ENCODE assay signal across 8 cellular contexts in the genomic region with DNA sequence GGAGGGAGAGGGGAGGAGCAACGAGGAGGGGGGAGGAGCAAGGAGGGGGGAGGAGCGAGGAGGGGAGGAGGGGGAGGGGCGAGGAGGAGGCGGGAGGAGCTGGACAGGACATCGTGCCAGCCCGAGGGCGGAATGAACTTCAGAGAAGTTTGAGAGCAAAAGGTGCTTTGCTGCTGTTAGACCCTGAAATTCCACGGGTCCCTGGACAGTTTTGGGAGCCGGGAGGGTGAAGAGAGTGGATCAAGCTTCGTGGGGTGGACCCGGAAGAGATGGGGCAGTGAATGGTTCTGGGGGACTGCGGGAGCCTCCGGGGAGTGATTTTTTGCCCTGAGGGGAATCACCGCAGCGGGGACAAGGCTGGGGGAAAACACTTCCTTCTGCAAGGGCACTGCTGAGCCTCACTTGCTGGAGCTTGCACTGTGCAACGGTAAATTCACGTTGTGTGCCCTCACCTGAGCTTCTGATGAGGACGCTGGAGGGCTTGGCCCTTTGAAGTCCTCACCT. TPM values are rescaled to one million over a fixed set of nuclear protein-coding genes. Genes with fewer than 3 reads are reported as not detected.
DNase-seq lines count a peak whose midpoint lies in the region; ATAC-seq and TF ChIP-seq lines count a peak whose summit lies in the region.

No MANE protein-coding gene starts in this region.

- H3K23ac ChIP-seq in mesenchymal stem cell (ENCODE audit: low read length in 2 of 2), result no peak overlapping the region

- H3K27ac ChIP-seq in OCI-LY3 (ENCODE audit: low read length), result peak overlapping the region; percentile 97
- H3K27ac ChIP-seq in lung (ENCODE audit: low read depth in 1 of 2, low read length in 1 of 2), result peak overlapping the region in 1 of 2 donors; percentile 92
- H3K27ac ChIP-seq in mesenchymal stem cell (ENCODE audit: low read length, poor library complexity, severe bottlenecking), result no peak overlapping the region

- H3K36me3 Mint-ChIP-seq in activated naive CD8-positive, alpha-beta T cell treated with anti-CD3 and anti-CD28 coated beads, Interleukin-2, amount 10 ng/mL, durations not matched to agents 7 days and 5 days, result peaks cover 5% of the 10 kb centered on the region
- no peaks in the 10 kb centered on the region for H3K36me3 Mint-ChIP-seq in HFFc6 (ENCODE audit: low read depth)

- WGBS in lung, 2 donors, result 26 to 27% methylated on average over 17 of the region's 18 CpGs
- 75% methylated on average over 17 of the region's 18 CpGs for WGBS in mesenchymal stem cell

- no peak overlapping the region for H4K91ac ChIP-seq in mesenchymal stem cell (ENCODE audit: low read length)

- H3K4me3 ChIP-seq in OCI-LY3 (ENCODE audit: low read length) (peak overlapping the region; percentile 96), lung (no peak overlapping the region), mesenchymal stem cell (ENCODE audit: insufficient read depth in 1 of 2, low read depth in 1 of 2, low read length in 2 of 2) (no peak overlapping the region)

- H3K4me2 ChIP-seq in OCI-LY3 (ENCODE audit: low read length) (peak overlapping the region; percentile 100), mesenchymal stem cell (ENCODE audit: low read length, poor library complexity, severe bottlenecking) (no peak overlapping the region)

- H3K9me3 Mint-ChIP-seq in activated naive CD8-positive, alpha-beta T cell treated with anti-CD3 and anti-CD28 coated beads, Interleukin-2, amount 10 ng/mL, durations not matched to agents 7 days and 5 days, result no peaks in the 10 kb centered on the region
- H3K9me3 Mint-ChIP-seq in HFFc6, result no peaks in the 10 kb centered on the region; the same call in 1 of the 2 replicates

- H3K27me3 Mint-ChIP-seq in activated naive CD8-positive, alpha-beta T cell treated with anti-CD3 and anti-CD28 coated beads, Interleukin-2, amount 10 ng/mL, durations not matched to agents 7 days and 5 days, result no peaks in the 10 kb centered on the region
- peaks cover 24% of the 10 kb centered on the region for H3K27me3 Mint-ChIP-seq in HFFc6 (ENCODE audit: insufficient read depth)

- H3K4me1 Mint-ChIP-seq in activated naive CD8-positive, alpha-beta T cell treated with anti-CD3 and anti-CD28 coated beads, Interleukin-2, amount 10 ng/mL, durations not matched to agents 7 days and 5 days, result peaks cover 25% of the 10 kb centered on the region
- H3K4me1 Mint-ChIP-seq in HFFc6 (ENCODE audit: low read depth), result no peaks in the 10 kb centered on the region

- no peak overlapping the region for H2AK5ac ChIP-seq in mesenchymal stem cell (ENCODE audit: low read length, severe bottlenecking)

- peaks cover 10% of the 10 kb centered on the region; the same call in 1 of the 2 replicates for H3K79me2 ChIP-seq in OCI-LY3 (ENCODE audit: low read length)

- H3K9ac ChIP-seq in OCI-LY3 (ENCODE audit: low read length) (peak overlapping the region; percentile 100), mesenchymal stem cell (ENCODE audit: low read length) (no peak overlapping the region)

- H2BK15ac ChIP-seq in mesenchymal stem cell (ENCODE audit: low read depth, poor library complexity, severe bottlenecking), result no peak overlapping the region

- H3K4me1 ChIP-seq in OCI-LY3 (ENCODE audit: low read length), result peaks cover 35% of the 10 kb centered on the region
- H3K4me1 ChIP-seq in lung (ENCODE audit: control insufficient read depth in 2 of 2, insufficient read depth in 2 of 2, low read length in 2 of 2), result peaks cover 0 to 6% of the 10 kb centered on the region in 2 donors
- peaks cover 6% of the 10 kb centered on the region for H3K4me1 ChIP-seq in mesenchymal stem cell (ENCODE audit: control insufficient read depth, insufficient read depth, low read depth, low read length)

- no peaks in the 10 kb centered on the region for H4K20me1 ChIP-seq in OCI-LY3 (ENCODE audit: insufficient read depth, low read length)

- peak; percentile 59 for ATAC-seq in activated naive CD8-positive, alpha-beta T cell treated with anti-CD3 and anti-CD28 coated beads, Interleukin-2, amount 10 ng/mL, durations not matched to agents 7 days and 5 days (ENCODE audit: low read depth)
- ATAC-seq in lung (ENCODE audit: insufficient read depth, low FRiP score), result no peak

- H3K9me3 ChIP-seq in OCI-LY3 (ENCODE audit: insufficient read depth, low read length), result no peaks in the 10 kb centered on the region
- no peaks in the 10 kb centered on the region for H3K9me3 ChIP-seq in lung (ENCODE audit: control insufficient read depth in 2 of 2, insufficient read depth in 1 of 2, low read length in 1 of 2)
- no peaks in the 10 kb centered on the region for H3K9me3 ChIP-seq in mesenchymal stem cell (ENCODE audit: control insufficient read depth, low read length)

- no peak overlapping the region for H3K14ac ChIP-seq in mesenchymal stem cell (ENCODE audit: low read length in 2 of 2)

- H3K79me1 ChIP-seq in mesenchymal stem cell (replicated peaks; ENCODE audit: low read length, poor library complexity, severe bottlenecking), result no peaks in the 10 kb centered on the region

- TF ChIP-seq CTCF in OCI-LY3 (IDR thresholded peaks at IDR 0.05; ENCODE audit: low read depth, low read length), result no peak
- TF ChIP-seq CTCF in lung (IDR thresholded peaks at IDR 0.05; ENCODE audit: control extremely low read depth, extremely low read depth), result no peak
- TF ChIP-seq CTCF in HFFc6 (IDR thresholded peaks at IDR 0.05), result no peak

- POLR2A ChIA-PET in activated naive CD8-positive, alpha-beta T cell treated with anti-CD3 and anti-CD28 coated beads, Interleukin-2, amount 10 ng/mL, durations not matched to agents 7 days and 5 days (lab: Charles Lee), result interaction anchor here (0.9 to 4.7 kb wide), 17 partner anchors 17 to 241 kb away, joined by 3 to 336 read pairs (median 12); a partner anchor contains a TSS

- H3K4ac ChIP-seq in mesenchymal stem cell (ENCODE audit: low read depth in 1 of 2, low read length in 2 of 2), result no peak overlapping the region

- no peak overlapping the region for H2BK5ac ChIP-seq in mesenchymal stem cell (ENCODE audit: low read depth, low read length, poor library complexity, severe bottlenecking)

- H2AFZ ChIP-seq in OCI-LY3 (ENCODE audit: low read depth, low read length) (no peak overlapping the region; the same call in 1 of the 2 replicates), mesenchymal stem cell (ENCODE audit: low read depth, low read length) (no peak overlapping the region)

- H3K4me3 Mint-ChIP-seq in activated naive CD8-positive, alpha-beta T cell treated with anti-CD3 and anti-CD28 coated beads, Interleukin-2, amount 10 ng/mL, durations not matched to agents 7 days and 5 days, result peak overlapping the region; percentile 91
- no peak overlapping the region for H3K4me3 Mint-ChIP-seq in HFFc6

- no peak overlapping the region for H3K18ac ChIP-seq in mesenchymal stem cell (ENCODE audit: low read depth in 1 of 2, low read length in 2 of 2)

- no peak overlapping the region for H2BK120ac ChIP-seq in mesenchymal stem cell (ENCODE audit: low read depth, low read length)

- peak overlapping the region; percentile 96 for H3K27ac Mint-ChIP-seq in activated naive CD8-positive, alpha-beta T cell treated with anti-CD3 and anti-CD28 coated beads, Interleukin-2, amount 10 ng/mL, durations not matched to agents 7 days and 5 days
- H3K27ac Mint-ChIP-seq in HFFc6, result no peak overlapping the region

- no peak overlapping the region for H2BK12ac ChIP-seq in mesenchymal stem cell (ENCODE audit: low read length in 2 of 2)

- DNase-seq in GF-D8 (lab: John Stamatoyannopoulos, UW) (peak; percentile 5), lung (ENCODE audit: low spot score) (peak; percentile 74), HFFc6 (no peak), retina (no peak), NCI-H82 (lab: John Stamatoyannopoulos, UW) (no peak), mesenchymal stem cell (no peak)
- DNase-seq in activated naive CD8-positive, alpha-beta T cell treated with anti-CD3 and anti-CD28 coated beads, Interleukin-2, amount 10 ng/mL, durations not matched to agents 7 days and 5 days, result peak; percentile 75

- H3K36me3 ChIP-seq in OCI-LY3 (replicated peaks; ENCODE audit: low read depth, low read length) (no peaks in the 10 kb centered on the region), lung (ENCODE audit: control insufficient read depth in 2 of 2, insufficient read depth in 2 of 2, low read length in 2 of 2) (no peaks in the 10 kb centered on the region), mesenchymal stem cell (ENCODE audit: control insufficient read depth in 1 of 2, insufficient read depth in 2 of 2, low read depth in 1 of 2, low read length in 2 of 2) (no peaks in the 10 kb centered on the region)

- H4K8ac ChIP-seq in mesenchymal stem cell (ENCODE audit: low read length), result no peak overlapping the region

- H3K27me3 ChIP-seq in OCI-LY3 (ENCODE audit: low read depth, low read length) (no peaks in the 10 kb centered on the region), lung (ENCODE audit: control insufficient read depth, insufficient read depth) (no peaks in the 10 kb centered on the region), mesenchymal stem cell (ENCODE audit: control insufficient read depth in 1 of 2, insufficient read depth in 1 of 2, low read length in 2 of 2) (peaks cover 3 to 28% of the 10 kb centered on the region in 2 experiments)

RNA-seq across cellular contexts. Expression of a gene that starts 10.7 kb away (rescaled TPM):
- 10 to 100 TPM; 32.1 to 34.0 TPM for total RNA-seq in activated naive CD8-positive, alpha-beta T cell treated with anti-CD3 and anti-CD28 coated beads, Interleukin-2, amount 10 ng/mL, durations not matched to agents 7 days and 5 days
- 1 to 10 TPM; 2.1 to 2.7 TPM for total RNA-seq in lung
- 1 to 10 TPM in 1 of 2 donors, under 1 TPM in 1; 0.08 to 9.6 TPM for polyA plus RNA-seq in lung
- not detected for total RNA-seq in HFFc6 (2021; fragmentation: NEBNext Ultra II Directional; extraction: Animal tissue kit (Norgen Biotek cat#: 25700))
- not detected for polyA plus RNA-seq in mesenchymal stem cell (2013, experiment 1 of 2)
- polyA plus RNA-seq in mesenchymal stem cell (2013, experiment 2 of 2), result not detected

RNA-seq across cellular contexts. Expression of a gene that starts 21.4 kb away (rescaled TPM):
- 100 to 1,000 TPM; 641 to 664 TPM for total RNA-seq in activated naive CD8-positive, alpha-beta T cell treated with anti-CD3 and anti-CD28 coated beads, Interleukin-2, amount 10 ng/mL, durations not matched to agents 7 days and 5 days
- total RNA-seq in lung, result 10 to 100 TPM; 21.6 to 63.3 TPM
- 100 to 1,000 TPM; 112 to 145 TPM for polyA plus RNA-seq in lung
- 10 to 100 TPM in 4 of 6 experiments, 1 to 10 TPM in 2; 9.7 to 12.2 (median 11.4) TPM for total RNA-seq in HFFc6 (2021; fragmentation: NEBNext Ultra II Directional; extraction: Animal tissue kit (Norgen Biotek cat#: 25700))
- 35.9 TPM for polyA plus RNA-seq in mesenchymal stem cell (2013, experiment 1 of 2)
- polyA plus RNA-seq in mesenchymal stem cell (2013, experiment 2 of 2), result 33.3 TPM

RNA-seq across cellular contexts. Expression of a gene that starts 30.8 kb away (rescaled TPM):
- total RNA-seq in activated naive CD8-positive, alpha-beta T cell treated with anti-CD3 and anti-CD28 coated beads, Interleukin-2, amount 10 ng/mL, durations not matched to agents 7 days and 5 days, result 100 to 1,000 TPM; 130 to 131 TPM
- 100 to 1,000 TPM in 1 of 2 donors, 10 to 100 TPM in 1; 75.2 to 131 TPM for total RNA-seq in lung
- polyA plus RNA-seq in lung, result 100 to 1,000 TPM; 158 to 184 TPM
- 100 to 1,000 TPM; 167 to 180 (median 172) TPM for total RNA-seq in HFFc6 (2021; fragmentation: NEBNext Ultra II Directional; extraction: Animal tissue kit (Norgen Biotek cat#: 25700))
- polyA plus RNA-seq in mesenchymal stem cell (2013, experiment 1 of 2), result 66.4 TPM
- polyA plus RNA-seq in mesenchymal stem cell (2013, experiment 2 of 2), result 68.0 TPM

RNA-seq across cellular contexts. Expression of a gene that starts 31.4 kb away (rescaled TPM):
- total RNA-seq in activated naive CD8-positive, alpha-beta T cell treated with anti-CD3 and anti-CD28 coated beads, Interleukin-2, amount 10 ng/mL, durations not matched to agents 7 days and 5 days, result 10 to 100 TPM; 24.3 to 25.2 TPM
- 10 to 100 TPM; 16.0 to 21.2 TPM for total RNA-seq in lung
- 10 to 100 TPM; 14.6 to 16.9 TPM for polyA plus RNA-seq in lung
- total RNA-seq in HFFc6 (2021; fragmentation: NEBNext Ultra II Directional; extraction: Animal tissue kit (Norgen Biotek cat#: 25700)), result 10 to 100 TPM in 4 of 6 experiments, 1 to 10 TPM in 2; 8.0 to 10.9 (median 10.2) TPM
- 10.2 TPM for polyA plus RNA-seq in mesenchymal stem cell (2013, experiment 1 of 2)
- 10.2 TPM for polyA plus RNA-seq in mesenchymal stem cell (2013, experiment 2 of 2)

RNA-seq across cellular contexts. Expression of a gene that starts 31.8 kb away (rescaled TPM):
- not detected for total RNA-seq in activated naive CD8-positive, alpha-beta T cell treated with anti-CD3 and anti-CD28 coated beads, Interleukin-2, amount 10 ng/mL, durations not matched to agents 7 days and 5 days
- total RNA-seq in lung, result not detected
- polyA plus RNA-seq in lung, result not detected
- total RNA-seq in HFFc6 (2021; fragmentation: NEBNext Ultra II Directional; extraction: Animal tissue kit (Norgen Biotek cat#: 25700)), result not detected
- polyA plus RNA-seq in mesenchymal stem cell (2013, experiment 1 of 2), result not detected
- not detected for polyA plus RNA-seq in mesenchymal stem cell (2013, experiment 2 of 2)

Comparison
In these comparisons a context has a peak if more than half of its experiments do, and no peak if none do; other contexts are left out.
1. DNase-seq: peak in GF-D8 (single experiment), activated naive CD8-positive, alpha-beta T cell treated with anti-CD3 and anti-CD28 coated beads, Interleukin-2, amount 10 ng/mL, durations not matched to agents 7 days and 5 days (single experiment) and lung (single experiment); none in HFFc6 (single experiment), retina (single experiment), NCI-H82 (single experiment) and mesenchymal stem cell (single experiment).
2. RNA of a gene that starts 10.7 kb away (total RNA-seq): 32.1 to 34.0 TPM in activated naive CD8-positive, alpha-beta T cell treated with anti-CD3 and anti-CD28 coated beads, Interleukin-2, amount 10 ng/mL, durations not matched to agents 7 days and 5 days; 2.1 to 2.7 TPM in lung and not detected in HFFc6; every median in the first group is over 4 times any median in the second.
3. RNA of a gene that starts 21.4 kb away (total RNA-seq): 641 to 664 TPM in activated naive CD8-positive, alpha-beta T cell treated with anti-CD3 and anti-CD28 coated beads, Interleukin-2, amount 10 ng/mL, durations not matched to agents 7 days and 5 days; 21.6 to 63.3 TPM in lung and 9.7 to 12.2 TPM in HFFc6; every median in the first group is over 4 times any median in the second.